Comparison of ENCODE assay signal across 8 cellular contexts in the genomic region with DNA sequence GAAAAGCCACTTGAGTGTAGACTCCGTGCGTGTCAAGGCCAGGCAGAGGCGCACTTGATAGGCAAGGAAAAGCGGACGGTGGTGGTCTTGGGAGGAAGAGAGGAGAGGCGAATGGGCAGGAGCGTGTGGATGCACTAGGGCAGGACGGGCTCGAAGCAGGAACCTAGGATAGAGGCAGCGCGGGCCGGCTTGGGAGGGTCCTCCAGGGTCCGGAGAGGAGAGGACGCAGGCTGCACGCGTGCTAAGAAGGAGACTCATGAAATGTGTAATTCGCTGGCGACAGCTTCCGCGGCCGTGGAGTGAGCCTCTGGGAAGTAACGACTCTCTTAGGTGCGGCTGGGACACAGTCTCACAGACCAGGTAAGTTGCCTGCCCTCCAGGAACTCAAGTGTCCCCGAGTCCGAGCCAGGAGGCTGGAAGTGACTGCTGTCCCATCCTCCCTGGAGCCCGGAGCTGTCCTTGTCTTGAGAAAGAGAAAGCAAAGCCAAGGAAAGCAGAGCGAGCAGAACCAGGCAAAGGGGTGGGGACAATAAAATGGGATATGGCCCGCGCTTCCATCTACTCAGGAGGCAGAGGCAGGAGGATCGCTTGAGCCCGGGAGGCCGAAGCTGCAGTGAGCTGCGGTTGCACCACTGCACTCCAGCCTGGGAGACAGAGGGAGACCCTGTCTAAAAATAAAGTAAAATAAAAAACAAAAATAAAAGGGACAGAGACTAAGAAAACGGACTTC. TPM values are rescaled to one million over a fixed set of nuclear protein-coding genes. Genes with fewer than 3 reads are reported as not detected.
A peak's percentile ranks its signal among the peaks of the same experiment; 100 is the strongest.
DNase-seq lines count a peak whose midpoint lies in the region; FAIRE-seq and TF ChIP-seq lines count a peak whose summit lies in the region.

No MANE protein-coding gene starts in this region.

- TF ChIP-seq POLR2A in adrenal gland (IDR thresholded peaks at IDR 0.05) (no peak), tibial nerve (IDR thresholded peaks at IDR 0.05) (no peak)

- WGBS in adrenal gland, 4 donors, result 78 to 81% (median 79%) methylated on average over 34 of the region's 34 CpGs
- 88% methylated on average over 34 of the region's 34 CpGs for WGBS in liver
- WGBS in tibial nerve, 2 donors, result 77 to 83% methylated on average over 34 of the region's 34 CpGs

- H3K4me1 ChIP-seq in adrenal gland (replicated peaks in 1 of 2), result peaks cover 6 to 14% of the 10 kb centered on the region in 2 donors
- H3K4me1 ChIP-seq in liver (ENCODE audit: control insufficient read depth in 4 of 4, insufficient read depth in 4 of 4, low read length in 3 of 4), result peaks cover 0 to 10% (median 3%) of the 10 kb centered on the region in 4 donors
- H3K4me1 ChIP-seq in tibial nerve, result peaks cover 0 to 30% (median 12%) of the 10 kb centered on the region in 4 donors

- H3K4me1 Mint-ChIP-seq in activated naive CD4-positive, alpha-beta T cell treated with anti-CD3 and anti-CD28 coated beads for 36 hours (ENCODE audit: low read depth), result peaks cover 34% of the 10 kb centered on the region

- no peak for TF ChIP-seq CTCF in adrenal gland (IDR thresholded peaks at IDR 0.05)
- TF ChIP-seq CTCF in liver (IDR thresholded peaks at IDR 0.05; ENCODE audit: low read depth, low read length, missing input control), result no peak
- no peak for TF ChIP-seq CTCF in tibial nerve (IDR thresholded peaks at IDR 0.05)

- CTCF ChIA-PET in activated naive CD4-positive, alpha-beta T cell treated with anti-CD3 and anti-CD28 coated beads for 36 hours (lab: Charles Lee), result interaction anchor here (1.9 kb wide), 1 partner anchor 9 kb away, joined by 4 read pairs; no protein-coding TSS in a partner anchor

- H3K36me3 ChIP-seq in adrenal gland (replicated peaks in 1 of 2) (no peaks in the 10 kb centered on the region), liver (ENCODE audit: control insufficient read depth in 4 of 4, insufficient read depth in 3 of 4, low read depth in 1 of 4, low read length in 3 of 4) (no peaks in the 10 kb centered on the region), tibial nerve (no peaks in the 10 kb centered on the region)

- no peaks in the 10 kb centered on the region for H3K27me3 Mint-ChIP-seq in activated naive CD4-positive, alpha-beta T cell treated with anti-CD3 and anti-CD28 coated beads for 36 hours (ENCODE audit: low read depth)

- peak overlapping the region; percentile 84 for H3K4me3 Mint-ChIP-seq in activated naive CD4-positive, alpha-beta T cell treated with anti-CD3 and anti-CD28 coated beads for 36 hours

- H3K27me3 ChIP-seq in adrenal gland (no peaks in the 10 kb centered on the region), liver (ENCODE audit: control insufficient read depth in 4 of 4, insufficient read depth in 4 of 4, low read length in 3 of 4) (no peaks in the 10 kb centered on the region), tibial nerve (no peaks in the 10 kb centered on the region)

- H3K27ac ChIP-seq in adrenal gland, result peak overlapping the region in 3 of 5 donors; percentile 84 to 97 (median 89)
- peak overlapping the region; percentile 85 to 90 for H3K27ac ChIP-seq in liver (ENCODE audit: low read depth in 1 of 2, low read length in 2 of 2)
- peak overlapping the region in 3 of 4 donors; percentile 86 to 95 (median 91) for H3K27ac ChIP-seq in tibial nerve

- no peak overlapping the region for H3K9ac ChIP-seq in liver (ENCODE audit: low read depth in 1 of 2, low read length in 2 of 2)

- FAIRE-seq in HTR-8/SVneo (lab: Jason Lieb, UNC), result no peak

- intact Hi-C loops in activated naive CD4-positive, alpha-beta T cell treated with anti-CD3 and anti-CD28 coated beads for 36 hours (cut with micrococcal nuclease), result loop anchor here (1.0 to 10.0 kb wide), 4 partner anchors 15 to 921 kb away; partner anchors contain the start of genes BCL2L13 and HDHD5
- intact Hi-C loops in adrenal gland (cut with DNase I), result loop anchor here in 1 of 2 donors (10.0 kb wide), 2 partner anchors 71 to 411 kb away; partner anchors contain the start of gene HDHD5

- H3K36me3 Mint-ChIP-seq in activated naive CD4-positive, alpha-beta T cell treated with anti-CD3 and anti-CD28 coated beads for 36 hours (ENCODE audit: low read depth), result peaks cover 2% of the 10 kb centered on the region

- H3K4me3 ChIP-seq in adrenal gland, result peak overlapping the region in 2 of 4 donors; percentile 59 to 97
- H3K4me3 ChIP-seq in liver (ENCODE audit: low read depth in 1 of 3, low read length in 3 of 3), result peak overlapping the region in 2 of 3 donors; percentile 90 to 92
- peak overlapping the region; percentile 91 to 96 (median 93) for H3K4me3 ChIP-seq in tibial nerve

- no peak for TF ChIP-seq EP300 in tibial nerve (IDR thresholded peaks at IDR 0.05)

- no peak for TF ChIP-seq RAD21 in liver (IDR thresholded peaks at IDR 0.05)

- DNase-seq in activated naive CD4-positive, alpha-beta T cell treated with anti-CD3 and anti-CD28 coated beads for 36 hours, result no peak
- DNase-seq in activated naive CD4-positive, alpha-beta T cell treated with anti-CD3 and anti-CD28 coated beads, Interleukin-2, amount 50 U/mL, for 16 hours, result no peak
- DNase-seq in adrenal gland (peak in 3 of 7 donors; percentile 20 to 52 (median 34)), tibial nerve (ENCODE audit: low spot score in 2 of 2) (no peak), retina (no peak), SKM-1 (lab: John Stamatoyannopoulos, UW; ENCODE audit: unreplicated experiment) (no peak), HTR-8/SVneo (ENCODE audit: insufficient read length, low spot score) (no peak)

- H3K9me3 ChIP-seq in adrenal gland (replicated peaks in 1 of 3) (no peaks in the 10 kb centered on the region), liver (ENCODE audit: control insufficient read depth in 4 of 4, low read length in 3 of 4) (no peaks in the 10 kb centered on the region), tibial nerve (no peaks in the 10 kb centered on the region)

- no peaks in the 10 kb centered on the region for H3K9me3 Mint-ChIP-seq in activated naive CD4-positive, alpha-beta T cell treated with anti-CD3 and anti-CD28 coated beads for 36 hours

- peak overlapping the region; percentile 85 for H3K27ac Mint-ChIP-seq in activated naive CD4-positive, alpha-beta T cell treated with anti-CD3 and anti-CD28 coated beads for 36 hours

TF ChIP-seq in liver, 16 proteins besides CTCF, POLR2A, EP300 and RAD21 (continues in another document):
- no peak for TF ChIP-seq SP1 (IDR thresholded peaks at IDR 0.05)
- no peak for TF ChIP-seq ATF3 (IDR thresholded peaks at IDR 0.05)
- no peak for TF ChIP-seq FOXA1 (IDR thresholded peaks at IDR 0.05)
- no peak for TF ChIP-seq EGR1 (IDR thresholded peaks at IDR 0.05; ENCODE audit: low read depth in 2 of 2)
- TF ChIP-seq FOXA2 (IDR thresholded peaks at IDR 0.05), result no peak
- no peak for TF ChIP-seq HNF4A (conservative IDR thresholded peaks at IDR 0.05)
- TF ChIP-seq TAF1 (conservative IDR thresholded peaks at IDR 0.05), result no peak
- TF ChIP-seq JUND (IDR thresholded peaks at IDR 0.05), result no peak
- no peak for TF ChIP-seq REST (IDR thresholded peaks at IDR 0.05)

RNA-seq across cellular contexts. Expression of gene IL17RA, which starts 0.8 kb away (rescaled TPM):
- total RNA-seq in activated naive CD4-positive, alpha-beta T cell treated with anti-CD3 and anti-CD28 coated beads for 36 hours, result 10 to 100 TPM; 10.2 to 10.7 TPM
- total RNA-seq in adrenal gland (10 to 100 TPM; 15.5 to 31.8 (median 25.3) TPM), liver (1 to 10 TPM; 4.4 to 9.0 TPM), tibial nerve (10 to 100 TPM; 17.8 to 24.6 (median 20.0) TPM)
- polyA plus RNA-seq in adrenal gland (1 to 10 TPM; 7.2 to 9.0 (median 7.9) TPM), liver (1 to 10 TPM; 3.1 to 4.4 TPM)

RNA-seq across cellular contexts. Expression of gene TMEM121B, which starts 37.2 kb away (rescaled TPM):
- under 1 TPM; 0.19 to 0.22 TPM for total RNA-seq in activated naive CD4-positive, alpha-beta T cell treated with anti-CD3 and anti-CD28 coated beads for 36 hours
- total RNA-seq in adrenal gland (1 to 10 TPM in 6 of 8 donors, under 1 TPM in 2; 0.60 to 2.3 (median 1.4) TPM), liver (under 1 TPM; 0.09 to 0.17 TPM), tibial nerve (1 to 10 TPM in 1 of 4 donors, under 1 TPM in 3; under 0.01 to 1.2 (median 0.75) TPM)
- polyA plus RNA-seq in adrenal gland (under 1 TPM; 0.24 to 0.79 (median 0.30) TPM), liver (under 1 TPM; 0.06 to 0.12 TPM)
